11 cellular contexts compared by ENCODE assay signal in the genomic region with DNA sequence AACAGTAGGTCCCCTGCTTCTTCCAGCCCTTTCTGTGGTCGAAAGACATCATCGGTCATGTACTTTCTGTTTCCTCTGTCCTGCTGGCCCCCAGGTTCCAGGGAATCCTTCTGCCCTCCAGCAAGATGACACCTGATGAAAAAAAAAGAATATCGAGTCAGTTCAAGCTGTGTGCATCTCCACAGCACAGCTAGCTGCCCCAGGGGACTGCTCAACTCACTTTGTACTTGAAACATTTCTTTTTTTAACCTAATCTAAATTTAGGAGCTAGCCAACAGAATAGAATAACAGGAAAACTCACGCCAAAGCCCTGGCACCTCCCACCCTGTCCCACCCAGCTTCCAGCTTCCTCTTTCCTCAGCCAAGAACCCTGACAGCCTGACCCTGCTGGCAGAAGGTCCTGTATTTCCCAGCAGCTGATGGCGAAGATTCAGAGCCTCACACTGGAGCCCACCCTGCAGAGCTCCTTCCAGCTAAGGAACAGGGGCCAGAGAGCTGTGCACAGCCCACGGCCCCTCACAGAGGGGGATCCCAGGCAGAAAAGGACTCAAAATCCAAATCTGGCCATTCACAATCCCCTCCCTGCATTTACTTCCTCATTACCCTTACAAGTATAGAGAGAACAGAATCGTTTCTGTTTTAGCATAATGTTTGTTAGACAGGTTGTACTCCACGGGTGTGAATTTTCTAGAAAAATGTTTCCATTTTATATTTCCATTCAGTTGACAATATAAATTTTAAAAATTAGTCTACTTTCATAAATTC.
DNase-seq lines count a peak whose midpoint lies in the region; ATAC-seq, FAIRE-seq and TF ChIP-seq lines count a peak whose summit lies in the region.
"Had no signal": no experiment of that assay in that cellular context is flagged by ENCODE, and none has a peak within 500 bp of the region (broad histone marks: within the 10 kb centered on the region; RNA-seq: fewer than 3 reads in every experiment).

No MANE protein-coding gene starts in this region.

- H3K4me1 Mint-ChIP-seq in Calu3 (ENCODE audit: low read depth, unreplicated experiment) = no peaks in the 10 kb centered on the region
- H3K4me1 Mint-ChIP-seq in activated CD4-positive, alpha-beta T cell treated with anti-CD3 and anti-CD28 coated beads for 36 hours = peaks cover 18% of the 10 kb centered on the region

- no peak overlapping the region for H3K4me3 Mint-ChIP-seq in Calu3 (ENCODE audit: low read depth, unreplicated experiment)
- no peak overlapping the region for H3K4me3 Mint-ChIP-seq in activated CD4-positive, alpha-beta T cell treated with anti-CD3 and anti-CD28 coated beads for 36 hours
- H3K4me3 Mint-ChIP-seq: endodermal cell had no signal

- H3K27ac Mint-ChIP-seq in Calu3 (ENCODE audit: unreplicated experiment) = no peak overlapping the region
- H3K27ac Mint-ChIP-seq in activated CD4-positive, alpha-beta T cell treated with anti-CD3 and anti-CD28 coated beads for 36 hours = no peak overlapping the region
- H3K27ac Mint-ChIP-seq: endodermal cell had no signal

- 25 to 37% (median 31%) methylated on average over 8 of the region's 8 CpGs for WGBS in small intestine, 3 donors

- H3K27me3 Mint-ChIP-seq in Calu3 (ENCODE audit: unreplicated experiment) = no peaks in the 10 kb centered on the region
- H3K27me3 Mint-ChIP-seq in activated CD4-positive, alpha-beta T cell treated with anti-CD3 and anti-CD28 coated beads for 36 hours = no peaks in the 10 kb centered on the region

- BruUV-seq in Calu3 (replicated peaks; lab: Mats Ljungman, UMichigan) = no TSS peak

- peak overlapping the region; percentile 31 for H3K4me2 ChIP-seq in Karpas-422 (ENCODE audit: low read depth, low read length, poor library complexity, severe bottlenecking)
- peak overlapping the region; percentile 23 for H3K4me2 ChIP-seq in keratinocyte (ENCODE audit: control insufficient read depth, extremely low read depth, insufficient read depth, low read depth, low read length)

- no peaks in the 10 kb centered on the region for H3K9me1 ChIP-seq in keratinocyte (ENCODE audit: control insufficient read depth, extremely low read depth, insufficient read depth, low read length)

- intact Hi-C loops in Calu3 (cut with micrococcal nuclease; ENCODE audit: unreplicated experiment) = no loop called here
- intact Hi-C loops in activated CD4-positive, alpha-beta T cell treated with anti-CD3 and anti-CD28 coated beads for 36 hours (cut with DNase I, micrococcal nuclease) = no loop called here

- ATAC-seq in GM21515 (IDR thresholded peaks at IDR 0.05; ENCODE audit: unreplicated experiment) (no peak), SK-N-SH treated with all-trans-retinoic acid at 6 μM for 48 hours (no peak)
- no peak for ATAC-seq in activated CD4-positive, alpha-beta T cell treated with anti-CD3 and anti-CD28 coated beads for 36 hours

- no peaks in the 10 kb centered on the region for H3K9me3 Mint-ChIP-seq in Calu3 (ENCODE audit: low read depth, unreplicated experiment)
- no peaks in the 10 kb centered on the region for H3K9me3 Mint-ChIP-seq in activated CD4-positive, alpha-beta T cell treated with anti-CD3 and anti-CD28 coated beads for 36 hours (ENCODE audit: low read depth)
- H3K9me3 Mint-ChIP-seq: endodermal cell had no signal

- CTCF ChIA-PET in Calu3 (lab: Charles Lee) = interaction anchor here (1.1 kb wide), 1 partner anchor 28 kb away, joined by 3 read pairs; no protein-coding TSS in a partner anchor
- CTCF ChIA-PET in activated CD4-positive, alpha-beta T cell treated with anti-CD3 and anti-CD28 coated beads for 36 hours (lab: Charles Lee) = no interaction called here

- no peak for FAIRE-seq in bronchial epithelial cell (lab: Jason Lieb, UNC)
- FAIRE-seq in keratinocyte (lab: Jason Lieb, UNC) = peak; percentile 84
- no peak for FAIRE-seq in small intestine (lab: Jason Lieb, UNC)

- POLR2A ChIA-PET in activated CD4-positive, alpha-beta T cell treated with anti-CD3 and anti-CD28 coated beads for 36 hours (lab: Charles Lee) = no interaction called here

- H3K27me3 ChIP-seq in Karpas-422 (ENCODE audit: low read length) (no peaks in the 10 kb centered on the region), bronchial epithelial cell (ENCODE audit: control insufficient read depth, insufficient read depth, low read length) (no peaks in the 10 kb centered on the region), keratinocyte (ENCODE audit: control insufficient read depth, extremely low read depth, insufficient read depth, low read length) (no peaks in the 10 kb centered on the region), small intestine (ENCODE audit: control insufficient read depth in 2 of 2, insufficient read depth in 2 of 2, low read length in 2 of 2) (no peaks in the 10 kb centered on the region)

- H3K36me3 ChIP-seq in Karpas-422 (ENCODE audit: insufficient read depth, low read length) (no peaks in the 10 kb centered on the region), bronchial epithelial cell (ENCODE audit: control insufficient read depth, insufficient read depth, low read length) (no peaks in the 10 kb centered on the region), keratinocyte (ENCODE audit: control insufficient read depth in 2 of 2, extremely low read depth in 1 of 2, insufficient read depth in 2 of 2, low read length in 2 of 2) (no peaks in the 10 kb centered on the region), small intestine (ENCODE audit: control insufficient read depth in 2 of 2, insufficient read depth in 2 of 2, low read length in 2 of 2) (no peaks in the 10 kb centered on the region)

- dilution Hi-C loops in keratinocyte (cut with MboI; ENCODE audit: extremely low pct_ligation_motif_present, low sequenced_read_pairs) = no loop called here

- 0 out of 2 replicates have a peak overlapping the region, but pooled peaks have one; percentile 7 for H3K9ac ChIP-seq in Karpas-422 (ENCODE audit: low read length)
- peak overlapping the region; percentile 58 for H3K9ac ChIP-seq in keratinocyte (ENCODE audit: control insufficient read depth, extremely low read depth, insufficient read depth, low read length)

- H3K79me2 ChIP-seq in Karpas-422 (ENCODE audit: low read length) (no peaks in the 10 kb centered on the region), keratinocyte (ENCODE audit: control insufficient read depth, insufficient read depth, low read length) (no peaks in the 10 kb centered on the region)

- H4K20me1 ChIP-seq in Karpas-422 (ENCODE audit: insufficient read depth, low read depth, low read length) = no peaks in the 10 kb centered on the region
- H4K20me1 ChIP-seq in keratinocyte (ENCODE audit: control insufficient read depth, extremely low read depth, insufficient read depth, low read length) = no peaks in the 10 kb centered on the region

- H3K9me3 ChIP-seq in Karpas-422 (ENCODE audit: low read length) = no peaks in the 10 kb centered on the region
- no peaks in the 10 kb centered on the region for H3K9me3 ChIP-seq in keratinocyte (ENCODE audit: control insufficient read depth, low read depth, low read length)
- H3K9me3 ChIP-seq in small intestine (ENCODE audit: control insufficient read depth, low read depth) = no peaks in the 10 kb centered on the region

- DNase-seq in Karpas-422 (no peak), bronchial epithelial cell (ENCODE audit: low read depth) (peak; percentile 17), keratinocyte (ENCODE audit: low read depth, low spot score) (no peak), small intestine (no peak), Calu3 (no peak)
- no peak for DNase-seq in activated CD4-positive, alpha-beta T cell treated with anti-CD3 and anti-CD28 coated beads for 36 hours
- DNase-seq: activated CD8-positive, alpha-beta memory T cell treated with anti-CD3 and anti-CD28 coated beads for 24 hours; endodermal cell; NCI-H774 had no signal

- no peak overlapping the region for H3K27ac ChIP-seq in Karpas-422 (ENCODE audit: low read length)
- peak overlapping the region; percentile 29 for H3K27ac ChIP-seq in keratinocyte (ENCODE audit: control insufficient read depth, insufficient read depth, low read length)
- peak overlapping the region; percentile 30 to 88 for H3K27ac ChIP-seq in small intestine (ENCODE audit: low read depth in 1 of 2, low read length in 1 of 2)

- no peaks in the 10 kb centered on the region for H3K9me2 ChIP-seq in Karpas-422 (replicated peaks; ENCODE audit: insufficient read depth, low read length)

- H3K4me3 ChIP-seq in Karpas-422 (ENCODE audit: low read length) (no peak overlapping the region), bronchial epithelial cell (ENCODE audit: low read depth, low read length) (no peak overlapping the region), keratinocyte (ENCODE audit: control insufficient read depth in 2 of 3, extremely low read depth in 1 of 3, insufficient read depth in 2 of 3, low read depth in 1 of 3, low read length in 3 of 3) (no peak overlapping the region), small intestine (ENCODE audit: low read depth in 1 of 2, low read length in 2 of 2) (no peak overlapping the region)

- TF ChIP-seq CTCF in bronchial epithelial cell (IDR thresholded peaks at IDR 0.05; ENCODE audit: insufficient read depth, low read length, severe bottlenecking) = no peak
- no peak for TF ChIP-seq CTCF in keratinocyte (optimal IDR thresholded peaks at IDR 0.05 in 1 of 3, IDR thresholded peaks at IDR 0.05 in 1 of 3, conservative IDR thresholded peaks at IDR 0.05 in 1 of 3; ENCODE audit: extremely low read depth in 1 of 3, insufficient read depth in 2 of 3, low read length in 3 of 3)
- TF ChIP-seq CTCF in Calu3 (IDR thresholded peaks at IDR 0.05; ENCODE audit: unreplicated experiment) = no peak

- H2AFZ ChIP-seq in Karpas-422 (ENCODE audit: low read length) (no peak overlapping the region), keratinocyte (ENCODE audit: control insufficient read depth, low read length) (peak overlapping the region; percentile 53)

- H3K36me3 Mint-ChIP-seq in Calu3 (ENCODE audit: insufficient read depth, unreplicated experiment) = no peaks in the 10 kb centered on the region
- no peaks in the 10 kb centered on the region for H3K36me3 Mint-ChIP-seq in activated CD4-positive, alpha-beta T cell treated with anti-CD3 and anti-CD28 coated beads for 36 hours (ENCODE audit: low read depth)

- H3K4me1 ChIP-seq in Karpas-422 (ENCODE audit: low read length) = peaks cover 13% of the 10 kb centered on the region
- H3K4me1 ChIP-seq in keratinocyte (ENCODE audit: control insufficient read depth, extremely low read depth, insufficient read depth, low read length) = peaks cover 26% of the 10 kb centered on the region
- H3K4me1 ChIP-seq in small intestine (ENCODE audit: control insufficient read depth in 2 of 2, insufficient read depth in 1 of 2, low read depth in 1 of 2, low read length in 1 of 2) = peaks cover 0 to 12% of the 10 kb centered on the region in 2 donors

TF ChIP-seq in SK-N-SH treated with all-trans-retinoic acid at 6 μM for 48 hours, 23 proteins besides CTCF, POLR2A, EP300 and RAD21 (continues in another document):
- TF ChIP-seq ZC3H10 (CRISPR knock-in tag; IDR thresholded peaks at IDR 0.05) (no peak), SNAI2 (CRISPR knock-in tag; IDR thresholded peaks at IDR 0.05) (no peak)
